8 cellular contexts compared by ENCODE assay signal in genomic region chr2:11583840-11584529, GRCh38. TPM values are rescaled to one million over a fixed set of nuclear protein-coding genes. Genes with fewer than 3 reads are reported as not detected.
DNase-seq lines count a peak whose midpoint lies in the region; ATAC-seq and TF ChIP-seq lines count a peak whose summit lies in the region.

No MANE protein-coding gene starts in this region.

- no peaks in the 10 kb centered on the region for H3K9me3 Mint-ChIP-seq in activated T-cell treated with anti-CD3 and anti-CD28 coated beads, Interleukin-2, amount 50 U/mL, for 72 hours

- peak; percentile 72 for ATAC-seq in GM21390 (IDR thresholded peaks at IDR 0.05; ENCODE audit: unreplicated experiment)
- peak; percentile 99 for ATAC-seq in activated T-cell treated with anti-CD3 and anti-CD28 coated beads, Interleukin-2, amount 50 U/mL, for 72 hours (replicated peaks in 1 of 2)

- H3K27ac ChIP-seq in Peyer's patch (peak overlapping the region in 2 of 4 donors; percentile 57 to 66), osteoblast (ENCODE audit: low read depth, low read length) (peak overlapping the region; percentile 73), testis (peak overlapping the region; percentile 72 to 77)

- peaks cover 22% of the 10 kb centered on the region for H3K27me3 Mint-ChIP-seq in activated T-cell treated with anti-CD3 and anti-CD28 coated beads, Interleukin-2, amount 50 U/mL, for 72 hours (ENCODE audit: low read depth)

- H3K9me3 ChIP-seq in Peyer's patch = no peaks in the 10 kb centered on the region
- no peaks in the 10 kb centered on the region for H3K9me3 ChIP-seq in osteoblast (ENCODE audit: low read depth, low read length)
- H3K9me3 ChIP-seq in testis = no peaks in the 10 kb centered on the region

- H3K27ac Mint-ChIP-seq in activated T-cell treated with anti-CD3 and anti-CD28 coated beads, Interleukin-2, amount 50 U/mL, for 72 hours = no peak overlapping the region

- no peak overlapping the region for H2AFZ ChIP-seq in osteoblast (ENCODE audit: low read length)

- peak in 5 of 6 experiments; percentile 35 to 70 (median 64) for TF ChIP-seq CTCF in Peyer's patch (IDR thresholded peaks at IDR 0.05)
- TF ChIP-seq CTCF in fibroblast of villous mesenchyme (IDR thresholded peaks at IDR 0.05; ENCODE audit: insufficient read depth, low read depth, low read length) = peak; percentile 93
- TF ChIP-seq CTCF in osteoblast (IDR thresholded peaks at IDR 0.05; ENCODE audit: extremely low read depth, low read depth, low read length) = peak; percentile 99
- TF ChIP-seq CTCF in testis (IDR thresholded peaks at IDR 0.05) = peak; percentile 81 to 97 (median 91)

- H3K4me1 Mint-ChIP-seq in activated T-cell treated with anti-CD3 and anti-CD28 coated beads, Interleukin-2, amount 50 U/mL, for 72 hours (ENCODE audit: low read depth) = peaks cover 18% of the 10 kb centered on the region

- no peak overlapping the region for H3K4me3 ChIP-seq in Peyer's patch
- no peak overlapping the region for H3K4me3 ChIP-seq in fibroblast of villous mesenchyme (ENCODE audit: low read depth, low read length)
- H3K4me3 ChIP-seq in osteoblast (ENCODE audit: insufficient read depth, low read length) = no peak overlapping the region
- H3K4me3 ChIP-seq in testis = no peak overlapping the region

- H3K79me2 ChIP-seq in osteoblast (ENCODE audit: insufficient read depth, low read length) = no peaks in the 10 kb centered on the region

- TF ChIP-seq POLR2A in Peyer's patch (IDR thresholded peaks at IDR 0.05) (no peak), testis (IDR thresholded peaks at IDR 0.05) (no peak)

- no peaks in the 10 kb centered on the region for H3K27me3 ChIP-seq in Peyer's patch
- peaks cover 7% of the 10 kb centered on the region for H3K27me3 ChIP-seq in osteoblast (ENCODE audit: insufficient read depth, low read length)
- no peaks in the 10 kb centered on the region for H3K27me3 ChIP-seq in testis

- WGBS in testis, 2 donors = 57 to 60% methylated on average over 14 of the region's 14 CpGs

- no peaks in the 10 kb centered on the region for H3K36me3 Mint-ChIP-seq in activated T-cell treated with anti-CD3 and anti-CD28 coated beads, Interleukin-2, amount 50 U/mL, for 72 hours (ENCODE audit: insufficient read depth in 2 of 2)

- DNase-seq in DMS114 treated with DMSO at 0.1 percent for 48 hours (lab: John Stamatoyannopoulos, UW; ENCODE audit: unreplicated experiment) (peak; percentile 20), HT1080 (ENCODE audit: low read depth) (peak; percentile 93), Peyer's patch (peak; percentile 33 to 75 (median 61)), fibroblast of villous mesenchyme (ENCODE audit: low read depth) (peak; percentile 95), osteoblast (ENCODE audit: insufficient read length, low spot score, missing footprints) (peak; percentile 98), testis (peak; percentile 89)
- DNase-seq in activated T-cell treated with anti-CD3 and anti-CD28 coated beads, Interleukin-2, amount 50 U/mL, for 72 hours = peak; percentile 90 to 94

- intact Hi-C loops in testis (cut with DNase I; ENCODE audit: low total_unique reads) = loop anchor here (5.0 kb wide), 1 partner anchor 107 kb away; no protein-coding TSS in a partner anchor

- H3K4me1 ChIP-seq in Peyer's patch (no peaks in the 10 kb centered on the region), osteoblast (ENCODE audit: insufficient read depth, low read length) (peaks cover 10% of the 10 kb centered on the region), testis (peaks cover 27% of the 10 kb centered on the region)

- H3K4me3 Mint-ChIP-seq in activated T-cell treated with anti-CD3 and anti-CD28 coated beads, Interleukin-2, amount 50 U/mL, for 72 hours = peak overlapping the region in 1 of 2 donors; percentile 38

- H3K4me2 ChIP-seq in osteoblast (ENCODE audit: insufficient read depth, low read length) = peak overlapping the region; percentile 29

- no peaks in the 10 kb centered on the region for H4K20me1 ChIP-seq in osteoblast (ENCODE audit: insufficient read depth, low read length)

- H3K36me3 ChIP-seq in Peyer's patch = no peaks in the 10 kb centered on the region
- H3K36me3 ChIP-seq in osteoblast (ENCODE audit: insufficient read depth, low read length) = no peaks in the 10 kb centered on the region
- no peaks in the 10 kb centered on the region for H3K36me3 ChIP-seq in testis (ENCODE audit: low read depth, missing control alignments)

RNA-seq across cellular contexts. Expression of gene GREB1, which starts 50.1 kb away (rescaled TPM):
- 1.2 and 1.7 TPM in 2 replicates for total RNA-seq in HT1080 (2014; rRNA removed; shearing (Covaris generic))
- 5.1 and 6.3 TPM in 2 replicates for polyA plus RNA-seq in HT1080 (2015; cell fraction: cytosol; rRNA removed)
- 7.1 and 9.9 TPM in 2 replicates for polyA plus RNA-seq in HT1080 (2015; cell fraction: nucleus; rRNA removed)
- total RNA-seq in Peyer's patch = 1 to 10 TPM in 3 of 4 donors, under 1 TPM in 1; 0.88 to 4.1 (median 1.9) TPM
- 1 to 10 TPM; 2.2 to 2.4 TPM for total RNA-seq in activated T-cell treated with anti-CD3 and anti-CD28 coated beads, Interleukin-2, amount 50 U/mL, for 72 hours
- total RNA-seq in fibroblast of villous mesenchyme = under 0.01 TPM in 2 replicates
- 1.1 and 1.2 TPM in 2 replicates for total RNA-seq in osteoblast
- total RNA-seq in testis = 100 to 1,000 TPM in 1 of 2 donors, 10 to 100 TPM in 1; 91.0 to 136 TPM
- 29.8 TPM for polyA plus RNA-seq in testis (ENCODE audit: insufficient read depth, low read depth, low replicate concordance)

Comparison
In these comparisons a context has a peak if more than half of its experiments do, and no peak if none do; other contexts are left out.
1. DNase-seq: peak in every context shown above with its lines; median percentile 98 in osteoblast; 95 in fibroblast of villous mesenchyme; 93 in HT1080; 92 in activated T-cell treated with anti-CD3 and anti-CD28 coated beads, Interleukin-2, amount 50 U/mL, for 72 hours; 89 in testis; 61 in Peyer's patch; 20 in DMS114 treated with DMSO at 0.1 percent for 48 hours.
2. RNA of gene GREB1, which starts 50.1 kb away (total RNA-seq): 91.0 to 136 TPM in testis; 2.2 to 2.4 TPM in activated T-cell treated with anti-CD3 and anti-CD28 coated beads, Interleukin-2, amount 50 U/mL, for 72 hours, 0.88 to 4.1 TPM in Peyer's patch, 1.2 to 1.7 TPM in HT1080, 1.1 to 1.2 TPM in osteoblast and under 0.01 TPM in fibroblast of villous mesenchyme; every median in the first group is over 10 times any median in the second.
3. Peak in every context shown above with its lines, with median percentiles within 50 percentile points of each other: CTCF ChIP-seq.